In the genomic region with DNA sequence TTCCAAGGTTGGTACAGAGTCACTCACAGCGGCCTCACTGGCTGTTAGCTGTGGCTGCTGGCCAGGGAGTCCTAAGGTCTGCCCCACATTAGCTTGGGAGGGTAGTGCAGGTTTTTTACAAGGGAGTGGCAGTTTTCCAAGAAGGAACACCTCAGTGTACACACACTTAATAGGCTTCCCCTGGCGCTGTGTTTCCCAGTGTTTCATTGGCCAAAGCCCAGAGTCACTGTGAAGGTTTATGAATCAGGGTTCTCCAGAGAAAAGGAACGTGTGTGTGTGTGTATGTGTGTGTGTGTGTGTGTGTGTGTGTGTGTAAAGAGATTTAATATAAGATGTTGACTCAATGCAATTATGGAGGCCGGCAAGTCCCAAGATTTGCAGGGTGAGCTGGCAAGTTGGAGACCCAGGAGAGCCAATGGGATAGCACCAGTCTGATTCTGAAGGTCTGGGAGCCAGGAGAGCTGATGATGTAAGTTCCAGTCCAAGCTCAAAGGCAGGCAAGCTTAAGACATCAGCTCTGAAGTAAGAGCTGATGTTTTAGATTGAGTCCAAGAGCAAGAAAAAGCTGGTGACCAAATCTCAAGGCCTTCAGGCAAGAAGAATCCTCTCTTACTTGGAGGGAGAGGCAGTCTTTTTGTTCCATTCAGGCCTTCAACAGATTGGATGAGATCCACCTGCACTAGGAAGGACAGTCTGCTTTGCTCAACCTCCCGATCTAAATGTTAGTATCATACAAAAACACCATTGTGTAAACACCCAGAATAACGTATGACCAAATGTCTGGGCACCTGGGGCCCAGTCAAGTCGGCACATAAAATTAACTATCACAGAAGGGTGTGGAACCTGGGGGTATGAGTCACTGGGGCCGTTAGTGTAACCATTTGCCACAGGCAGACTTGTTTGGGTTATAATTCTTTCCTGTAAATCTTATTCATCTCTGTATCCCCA, we compare ENCODE assay signal across 7 cellular contexts.
DNase-seq lines count a peak whose midpoint lies in the region; TF ChIP-seq lines count a peak whose summit lies in the region.

No MANE protein-coding gene starts in this region.

- peaks cover 5 to 36% (median 23%) of the 10 kb centered on the region in 3 donors for H3K4me1 ChIP-seq in esophagus squamous epithelium

- TF ChIP-seq POLR2A in esophagus squamous epithelium (IDR thresholded peaks at IDR 0.05) = no peak

- DNase-seq in HT-29 (ENCODE audit: low spot score) = peak; percentile 97
- DNase-seq in activated CD4-positive, alpha-beta T cell treated with anti-CD3 and anti-CD28 coated beads for 4 hours = peak; percentile 56 to 63
- DNase-seq in esophagus squamous epithelium (lab: John Stamatoyannopoulos, UW) = no peak
- DNase-seq in stimulated activated CD4-positive, alpha-beta T cell treated with anti-CD3 and anti-CD28 coated beads, Interleukin-1b, Interleukin-23, amount 100 ng/mL, for 48 hours = peak; percentile 76
- DNase-seq in foreskin melanocyte = no peak
- no peak for DNase-seq in iPS-NIHi11 (ENCODE audit: low spot score)
- DNase-seq in NCI-H526 treated with DMSO at 0.1 percent for 48 hours (lab: John Stamatoyannopoulos, UW) = no peak

- H3K36me3 ChIP-seq in esophagus squamous epithelium = no peaks in the 10 kb centered on the region

- TF ChIP-seq CTCF in esophagus squamous epithelium (IDR thresholded peaks at IDR 0.05) = no peak

- no peaks in the 10 kb centered on the region for H3K27me3 ChIP-seq in esophagus squamous epithelium

- H3K9me3 ChIP-seq in esophagus squamous epithelium = no peaks in the 10 kb centered on the region

- no peak overlapping the region for H3K4me3 ChIP-seq in esophagus squamous epithelium

- WGBS in esophagus squamous epithelium, 2 donors = 27 to 28% methylated on average over 5 to 7 of the region's 8 CpGs

- intact Hi-C loops in esophagus squamous epithelium (cut with DNase I) = no loop called here

- H3K27ac ChIP-seq in esophagus squamous epithelium = peak overlapping the region; percentile 67 to 77 (median 68)

Comparison
In these comparisons a context has a peak if more than half of its experiments do, and no peak if none do; other contexts are left out.
1. DNase-seq: peak in HT-29 (single experiment), activated CD4-positive, alpha-beta T cell treated with anti-CD3 and anti-CD28 coated beads for 4 hours (2 of 2) and stimulated activated CD4-positive, alpha-beta T cell treated with anti-CD3 and anti-CD28 coated beads, Interleukin-1b, Interleukin-23, amount 100 ng/mL, for 48 hours (single experiment); none in esophagus squamous epithelium (single experiment), foreskin melanocyte (single experiment), iPS-NIHi11 (single experiment) and NCI-H526 treated with DMSO at 0.1 percent for 48 hours (single experiment).